Comparison of ENCODE assay signal across 8 cellular contexts in the genomic region with DNA sequence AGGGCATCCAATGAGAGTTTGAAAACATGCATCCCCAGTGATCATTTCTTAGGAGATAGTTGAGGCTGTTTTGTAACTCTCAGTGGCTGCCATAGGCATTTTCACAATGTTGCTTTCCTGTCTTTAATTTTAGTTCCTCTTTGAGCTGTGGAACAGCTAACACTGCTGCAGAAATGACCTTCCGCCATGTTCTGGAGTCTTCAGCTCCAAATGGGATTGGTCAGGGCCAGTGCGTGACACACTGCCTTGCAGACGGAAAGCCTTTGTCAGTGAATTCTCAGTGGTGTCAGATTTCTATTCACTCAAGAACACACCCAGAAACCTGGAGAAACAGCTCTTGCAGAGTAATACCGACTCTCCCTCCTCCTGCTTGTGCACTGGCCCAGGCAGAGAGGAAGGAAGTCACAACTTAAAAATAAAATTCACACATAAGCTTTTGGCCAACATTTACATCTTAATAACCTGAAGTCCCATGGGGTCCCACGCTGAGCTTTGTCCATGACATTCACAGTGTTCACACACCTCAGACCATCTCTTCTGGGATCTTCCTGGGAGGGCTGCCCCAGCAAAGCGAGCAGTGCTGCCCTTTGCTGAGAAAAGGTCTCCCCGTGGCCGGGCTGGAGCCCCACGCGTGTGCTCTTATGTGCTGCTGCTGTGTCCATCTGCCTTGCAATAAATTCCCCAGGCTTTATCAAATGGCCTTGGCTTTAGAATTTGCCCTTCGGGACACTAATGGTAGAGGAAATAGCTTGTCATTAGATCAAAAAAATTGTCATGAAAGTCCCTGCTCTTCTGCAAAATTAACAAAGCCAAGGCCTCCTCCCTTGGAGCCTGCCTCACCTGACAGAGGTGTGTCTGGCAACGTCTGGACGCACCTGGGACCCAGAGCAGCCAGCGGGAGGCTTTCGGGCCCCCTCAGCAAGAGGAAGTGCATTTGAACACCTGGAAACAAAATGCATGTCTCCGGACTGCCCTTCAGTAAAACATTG.
DNase-seq lines count a peak whose midpoint lies in the region; ATAC-seq and TF ChIP-seq lines count a peak whose summit lies in the region.

No MANE protein-coding gene starts in this region.

- H3K4me1 ChIP-seq in rectal smooth muscle tissue (ENCODE audit: control insufficient read depth, insufficient read depth, low read length), result no peaks in the 10 kb centered on the region

- ATAC-seq in GM19438 (IDR thresholded peaks at IDR 0.05; ENCODE audit: low read depth, unreplicated experiment), result peak; percentile 79
- ATAC-seq in HG03439 (IDR thresholded peaks at IDR 0.05; ENCODE audit: unreplicated experiment), result peak; percentile 59
- ATAC-seq in Right ventricle myocardium superior (ENCODE audit: poor library complexity), result peak; percentile 31
- no peak for ATAC-seq in activated T-helper 17 cell treated with anti-CD3 and anti-CD28 coated beads, Interleukin-2, amount 50 U/mL, for 72 hours (replicated peaks)

- DNase-seq in CD14-positive monocyte (ENCODE audit: low spot score) (peak; percentile 92), RWPE1 (ENCODE audit: low spot score) (peak; percentile 69), Right ventricle myocardium superior (peak; percentile 69), DMS 273 (lab: John Stamatoyannopoulos, UW; ENCODE audit: unreplicated experiment) (no peak)

- H3K27ac ChIP-seq in RWPE1 (peak overlapping the region; percentile 65), rectal smooth muscle tissue (ENCODE audit: low read depth, low read length) (no peak overlapping the region)

- no peaks in the 10 kb centered on the region for H3K27me3 ChIP-seq in rectal smooth muscle tissue (ENCODE audit: control insufficient read depth, insufficient read depth, low read length)

- H3K27me3 Mint-ChIP-seq in CD14-positive monocyte (ENCODE audit: low read depth in 3 of 3), result peaks cover 0 to 9% (median 0%) of the 10 kb centered on the region in 3 donors
- H3K27me3 Mint-ChIP-seq in activated T-helper 17 cell treated with anti-CD3 and anti-CD28 coated beads, Interleukin-2, amount 50 U/mL, for 72 hours, result peaks cover 12% of the 10 kb centered on the region

- H3K9ac ChIP-seq in rectal smooth muscle tissue (ENCODE audit: low read length), result peak overlapping the region; percentile 16

- peaks cover 84% of the 10 kb centered on the region for H3K4me1 Mint-ChIP-seq in CD14-positive monocyte
- H3K4me1 Mint-ChIP-seq in activated T-helper 17 cell treated with anti-CD3 and anti-CD28 coated beads, Interleukin-2, amount 50 U/mL, for 72 hours, result no peaks in the 10 kb centered on the region

- TF ChIP-seq CTCF in CD14-positive monocyte (IDR thresholded peaks at IDR 0.05) (no peak), RWPE1 (conservative IDR thresholded peaks at IDR 0.05; ENCODE audit: low read depth) (no peak)

- no peaks in the 10 kb centered on the region for H3K9me3 Mint-ChIP-seq in CD14-positive monocyte
- no peaks in the 10 kb centered on the region for H3K9me3 Mint-ChIP-seq in activated T-helper 17 cell treated with anti-CD3 and anti-CD28 coated beads, Interleukin-2, amount 50 U/mL, for 72 hours

- POLR2A ChIA-PET in RWPE1 (lab: Yijun Ruan, JAX; ENCODE audit: low non-redundant PET), result no interaction called here

- CTCF ChIA-PET in RWPE1 (lab: Yijun Ruan, JAX), result interaction anchor here (1.1 kb wide), 1 partner anchor 84 kb away, joined by 4 read pairs; no protein-coding TSS in a partner anchor

- H3K4me3 ChIP-seq in rectal smooth muscle tissue (ENCODE audit: low read length), result peak overlapping the region; percentile 23

- no peaks in the 10 kb centered on the region for H3K36me3 ChIP-seq in rectal smooth muscle tissue (ENCODE audit: control insufficient read depth, insufficient read depth, low read length)

- peak overlapping the region; percentile 49 to 73 for H3K4me3 Mint-ChIP-seq in CD14-positive monocyte
- no peak overlapping the region for H3K4me3 Mint-ChIP-seq in activated T-helper 17 cell treated with anti-CD3 and anti-CD28 coated beads, Interleukin-2, amount 50 U/mL, for 72 hours

- H3K36me3 Mint-ChIP-seq in CD14-positive monocyte, result peaks cover 0 to 9% of the 10 kb centered on the region in 2 donors
- no peaks in the 10 kb centered on the region for H3K36me3 Mint-ChIP-seq in activated T-helper 17 cell treated with anti-CD3 and anti-CD28 coated beads, Interleukin-2, amount 50 U/mL, for 72 hours (ENCODE audit: low read depth)

- intact Hi-C loops in CD14-positive monocyte (cut with micrococcal nuclease), result loop anchor here (2.0 to 10.0 kb wide), 5 partner anchors 17 to 83 kb away; no protein-coding TSS in a partner anchor
- intact Hi-C loops in Right ventricle myocardium superior (cut with DNase I), result no loop called here

- H3K27ac Mint-ChIP-seq in CD14-positive monocyte, result peak overlapping the region; percentile 92 to 99 (median 98)
- H3K27ac Mint-ChIP-seq in activated T-helper 17 cell treated with anti-CD3 and anti-CD28 coated beads, Interleukin-2, amount 50 U/mL, for 72 hours, result no peak overlapping the region
